In genomic region chr22:44050766-44051747, GRCh38 we compare ENCODE assay signal across 20 cellular contexts. TPM values are rescaled to one million over a fixed set of nuclear protein-coding genes. Genes with fewer than 3 reads are reported as not detected.
DNase-seq lines count a peak whose midpoint lies in the region; ATAC-seq and TF ChIP-seq lines count a peak whose summit lies in the region.
"Had no signal": no experiment of that assay in that cellular context is flagged by ENCODE, and none has a peak within 500 bp of the region (broad histone marks: within the 10 kb centered on the region; RNA-seq: fewer than 3 reads in every experiment).

No MANE protein-coding gene starts in this region.

- no peaks in the 10 kb centered on the region for H3K36me3 ChIP-seq in Loucy (ENCODE audit: insufficient read depth, low read length)
- H3K36me3 ChIP-seq: BE2C, transverse colon had no signal

- peaks cover 6% of the 10 kb centered on the region for H3K36me3 Mint-ChIP-seq in T-helper 1 cell treated with Interleukin-12 subunit alpha and Interleukin-12 subunit beta and Interleukin-4 antibody, amounts not matched to agents 30 μg/mL and 1 μg/mL, for 36 hours (ENCODE audit: low read depth)
- H3K36me3 Mint-ChIP-seq in endothelial cell (ENCODE audit: low read depth, unreplicated experiment) = no peaks in the 10 kb centered on the region
- H3K36me3 Mint-ChIP-seq: activated naive CD4-positive, alpha-beta T cell treated with anti-CD3 and anti-CD28 coated beads, Interleukin-2, amount 50 U/mL, for 24 hours had no signal

- no peaks in the 10 kb centered on the region for H3K9me3 ChIP-seq in Loucy (ENCODE audit: insufficient read depth, low read depth, low read length)
- H3K9me3 ChIP-seq: BE2C, transverse colon had no signal

- H3K9me2 ChIP-seq in Loucy (replicated peaks; ENCODE audit: low read depth, low read length) = no peaks in the 10 kb centered on the region

- peaks cover 36% of the 10 kb centered on the region for H3K4me1 ChIP-seq in Loucy (ENCODE audit: insufficient read depth, low read length, poor library complexity, severe bottlenecking)
- H3K4me1 ChIP-seq: transverse colon had no signal

- H3K9ac ChIP-seq in Loucy (ENCODE audit: low read depth, low read length, poor library complexity, severe bottlenecking) = peak overlapping the region; percentile 48

- H3K4me3 Mint-ChIP-seq in T-helper 1 cell treated with Interleukin-12 subunit alpha and Interleukin-12 subunit beta and Interleukin-4 antibody, amounts not matched to agents 30 μg/mL and 1 μg/mL, for 36 hours = no peak overlapping the region
- peak overlapping the region; percentile 49 for H3K4me3 Mint-ChIP-seq in endothelial cell (ENCODE audit: unreplicated experiment)
- H3K4me3 Mint-ChIP-seq: activated naive CD4-positive, alpha-beta T cell treated with anti-CD3 and anti-CD28 coated beads, Interleukin-2, amount 50 U/mL, for 24 hours had no signal

- no peaks in the 10 kb centered on the region for H3F3A ChIP-seq in Loucy (ENCODE audit: low read depth)

- no peak overlapping the region for H2AFZ ChIP-seq in Loucy (ENCODE audit: low read length)

- DNase-seq in T-helper 1 cell (no peak), endothelial cell (ENCODE audit: low spot score) (peak; percentile 30), putamen (ENCODE audit: low spot score) (peak; percentile 71), AML-193 (lab: John Stamatoyannopoulos, UW) (no peak)
- DNase-seq: activated T-cell treated with anti-CD3 and anti-CD28 coated beads for 4 hours; BE2C; NCI-H1105; NCI-H2081 treated with DMSO at 0.1 percent for 48 hours; NCI-H510A; occipital lobe; stimulated activated naive CD4-positive, alpha-beta T cell; transverse colon had no signal

- peak overlapping the region; percentile 1 for H3K27ac Mint-ChIP-seq in T-helper 1 cell treated with Interleukin-12 subunit alpha and Interleukin-12 subunit beta and Interleukin-4 antibody, amounts not matched to agents 30 μg/mL and 1 μg/mL, for 36 hours
- H3K27ac Mint-ChIP-seq in endothelial cell (ENCODE audit: unreplicated experiment) = peak overlapping the region; percentile 74
- H3K27ac Mint-ChIP-seq: activated naive CD4-positive, alpha-beta T cell treated with anti-CD3 and anti-CD28 coated beads, Interleukin-2, amount 50 U/mL, for 24 hours had no signal

- no peaks in the 10 kb centered on the region for H3K9me3 Mint-ChIP-seq in T-helper 1 cell treated with Interleukin-12 subunit alpha and Interleukin-12 subunit beta and Interleukin-4 antibody, amounts not matched to agents 30 μg/mL and 1 μg/mL, for 36 hours
- no peaks in the 10 kb centered on the region for H3K9me3 Mint-ChIP-seq in endothelial cell (ENCODE audit: unreplicated experiment)
- H3K9me3 Mint-ChIP-seq: activated naive CD4-positive, alpha-beta T cell treated with anti-CD3 and anti-CD28 coated beads, Interleukin-2, amount 50 U/mL, for 24 hours had no signal

- H3K4me2 ChIP-seq in Loucy (ENCODE audit: low read depth, low read length, poor library complexity, severe bottlenecking) = peak overlapping the region; percentile 64

- no peaks in the 10 kb centered on the region for H3K27me3 Mint-ChIP-seq in T-helper 1 cell treated with Interleukin-12 subunit alpha and Interleukin-12 subunit beta and Interleukin-4 antibody, amounts not matched to agents 30 μg/mL and 1 μg/mL, for 36 hours (ENCODE audit: low read depth)
- peaks cover 9% of the 10 kb centered on the region for H3K27me3 Mint-ChIP-seq in endothelial cell (ENCODE audit: unreplicated experiment)

- H3K27me3 ChIP-seq in Loucy (ENCODE audit: insufficient read depth, low read length, poor library complexity, severe bottlenecking) = no peaks in the 10 kb centered on the region
- H3K27me3 ChIP-seq: BE2C, dorsolateral prefrontal cortex, transverse colon had no signal

- no peak for TF ChIP-seq CTCF in Loucy (conservative IDR thresholded peaks at IDR 0.05; ENCODE audit: low read length)
- TF ChIP-seq CTCF in endothelial cell (IDR thresholded peaks at IDR 0.05; ENCODE audit: unreplicated experiment) = no peak

- H4K20me1 ChIP-seq in Loucy (ENCODE audit: insufficient read depth, low read length, poor library complexity, severe bottlenecking) = no peaks in the 10 kb centered on the region

- ATAC-seq in GM18867 (IDR thresholded peaks at IDR 0.05; ENCODE audit: unreplicated experiment) = no peak
- no peak for ATAC-seq in HG02884 (IDR thresholded peaks at IDR 0.05; ENCODE audit: unreplicated experiment)
- ATAC-seq: esophagus mucosa, sciatic nerve had no signal

- H3K79me2 ChIP-seq in Loucy (ENCODE audit: insufficient read depth, low read length) = no peaks in the 10 kb centered on the region

- H3K4me1 Mint-ChIP-seq in T-helper 1 cell treated with Interleukin-12 subunit alpha and Interleukin-12 subunit beta and Interleukin-4 antibody, amounts not matched to agents 30 μg/mL and 1 μg/mL, for 36 hours (ENCODE audit: low read depth) = peaks cover 39% of the 10 kb centered on the region
- H3K4me1 Mint-ChIP-seq in endothelial cell (ENCODE audit: unreplicated experiment) = peaks cover 38% of the 10 kb centered on the region

- H3K4me3 ChIP-seq in Loucy (ENCODE audit: low read length, poor library complexity, severe bottlenecking) = no peak overlapping the region
- H3K4me3 ChIP-seq: dorsolateral prefrontal cortex, transverse colon had no signal

RNA-seq across cellular contexts. Expression of gene PARVB, which starts 27.0 kb away (rescaled TPM):
- 105 TPM for total RNA-seq in endothelial cell (ENCODE audit: unreplicated experiment)

Comparison
In these comparisons a context has a peak if more than half of its experiments do, and no peak if none do; other contexts are left out.
1. DNase-seq: peak in endothelial cell (single experiment) and putamen (single experiment); none in T-helper 1 cell (0 of 5) and AML-193 (0 of 2).